ENCODE assay signal across 23 cellular contexts in genomic region chr1:72547412-72547811, GRCh38.
DNase-seq lines count a peak whose midpoint lies in the region; ATAC-seq, FAIRE-seq and TF ChIP-seq lines count a peak whose summit lies in the region.
"Had no signal": no experiment of that assay in that cellular context is flagged by ENCODE, and none has a peak within 500 bp of the region (broad histone marks: within the 10 kb centered on the region; RNA-seq: fewer than 3 reads in every experiment).

No MANE protein-coding gene starts in this region.

- no peak overlapping the region for H2AK5ac ChIP-seq in IMR-90 (ENCODE audit: low read depth, low read length)

- H3K14ac ChIP-seq in IMR-90 (replicated peaks; ENCODE audit: low read depth, low read length): no peak overlapping the region

- FAIRE-seq in kidney (lab: Jason Lieb, UNC): no peak

- H2BK120ac ChIP-seq in IMR-90 (ENCODE audit: low read depth, low read length): no peak overlapping the region

- H2AK9ac ChIP-seq in IMR-90 (replicated peaks; ENCODE audit: low read depth, low read length, poor library complexity): no peak overlapping the region

- H2AFZ ChIP-seq in IMR-90 (replicated peaks; ENCODE audit: low read length, poor library complexity): no peak overlapping the region

- no peak overlapping the region for H3K4ac ChIP-seq in IMR-90 (ENCODE audit: low read depth, low read length)

- intact Hi-C loops in IMR-90 (cut with micrococcal nuclease) (no loop called here), kidney (cut with DNase I) (no loop called here), left lung (cut with DNase I) (no loop called here)

- in situ Hi-C loops in IMR-90 (cut with MboI; ENCODE audit: low sequenced_read_pairs): no loop called here

- dilution Hi-C loops in IMR-90 (cut with HindIII; ENCODE audit: low sequenced_read_pairs, unreplicated experiment): no loop called here

- H2BK20ac ChIP-seq in IMR-90 (ENCODE audit: low read depth, low read length): no peak overlapping the region

- H3K56ac ChIP-seq in IMR-90 (ENCODE audit: extremely low read depth, insufficient read depth, low read length): no peak overlapping the region

- BruUV-seq in IMR-90 (replicated peaks; lab: Mats Ljungman, UMichigan): no TSS peak

- H3K9ac ChIP-seq in IMR-90 (ENCODE audit: low read depth, low read length): no peak overlapping the region
- no peak overlapping the region for H3K9ac ChIP-seq in kidney (ENCODE audit: low read length in 2 of 2)

- H3K36me3 ChIP-seq in IMR-90 (ENCODE audit: control insufficient read depth, insufficient read depth, low read length): no peaks in the 10 kb centered on the region
- H3K36me3 ChIP-seq in kidney (ENCODE audit: control insufficient read depth in 1 of 2, insufficient read depth in 2 of 2, low read length in 2 of 2): no peaks in the 10 kb centered on the region
- H3K36me3 ChIP-seq in left lung: no peaks in the 10 kb centered on the region
- H3K36me3 ChIP-seq: esophagus squamous epithelium, neutrophil had no signal

- H4K20me1 ChIP-seq in IMR-90 (ENCODE audit: insufficient read depth, low read length): no peaks in the 10 kb centered on the region

- no peak overlapping the region for H3K18ac ChIP-seq in IMR-90 (ENCODE audit: low read depth, low read length)

- no peak overlapping the region for H4K91ac ChIP-seq in IMR-90 (ENCODE audit: insufficient read depth, low read depth, low read length)

- H3K4me2 ChIP-seq in IMR-90 (ENCODE audit: low read depth, low read length): no peak overlapping the region

- no peaks in the 10 kb centered on the region for H3K9me1 ChIP-seq in IMR-90 (ENCODE audit: insufficient read depth, low read length)

- peak; percentile 29; the same call in 1 of the 2 replicates for ATAC-seq in IMR-90 (ENCODE audit: low read depth)
- ATAC-seq in left lung: no peak
- ATAC-seq: CD8-positive, alpha-beta T cell had no signal

- TF ChIP-seq CTCF in IMR-90 (conservative IDR thresholded peaks at IDR 0.05; ENCODE audit: low read depth, low read length) (no peak), fibroblast of villous mesenchyme (IDR thresholded peaks at IDR 0.05; ENCODE audit: insufficient read depth, low read depth, low read length) (no peak), kidney (IDR thresholded peaks at IDR 0.05; ENCODE audit: borderline replicate concordance, extremely low read depth, insufficient read depth) (no peak), left lung (IDR thresholded peaks at IDR 0.05) (no peak)

- no peak overlapping the region for H4K8ac ChIP-seq in IMR-90 (ENCODE audit: low read depth in 2 of 2, low read length in 2 of 2)

- H3K79me1 ChIP-seq in IMR-90 (ENCODE audit: low read depth in 1 of 2, low read length in 2 of 2): no peaks in the 10 kb centered on the region

- H3K27ac ChIP-seq in IMR-90 (ENCODE audit: insufficient read depth, low read length) (no peak overlapping the region), kidney (ENCODE audit: low read depth in 2 of 2, low read length in 2 of 2) (no peak overlapping the region), left lung (no peak overlapping the region)
- H3K27ac ChIP-seq: 22Rv1, esophagus squamous epithelium, neutrophil, VCaP had no signal

- H3K9me3 ChIP-seq in IMR-90 (ENCODE audit: control insufficient read depth, insufficient read depth, low read length) (no peaks in the 10 kb centered on the region), kidney (ENCODE audit: control insufficient read depth in 1 of 2, low read length in 2 of 2) (no peaks in the 10 kb centered on the region), left lung (no peaks in the 10 kb centered on the region)
- H3K9me3 ChIP-seq: esophagus squamous epithelium, neutrophil had no signal

- no peak for TF ChIP-seq POLR2A in IMR-90 (IDR thresholded peaks at IDR 0.05; ENCODE audit: low read depth, low read length)

- CTCF ChIA-PET in IMR-90 (lab: Yijun Ruan, JAX): interaction anchor here (0.7 kb wide), 1 partner anchor 10 kb away, joined by 4 read pairs; no protein-coding TSS in a partner anchor

- POLR2A ChIA-PET in IMR-90 (lab: Charles Lee; ENCODE audit: unreplicated experiment): no interaction called here

- H3K27me3 ChIP-seq in IMR-90 (ENCODE audit: control insufficient read depth, insufficient read depth, low read length): no peaks in the 10 kb centered on the region
- no peaks in the 10 kb centered on the region for H3K27me3 ChIP-seq in left lung
- H3K27me3 ChIP-seq: esophagus squamous epithelium, neutrophil had no signal

- no peak overlapping the region for H3K23ac ChIP-seq in IMR-90 (ENCODE audit: low read depth, low read length)

- no peak overlapping the region for H4K5ac ChIP-seq in IMR-90 (ENCODE audit: low read depth, low read length)

- H2BK5ac ChIP-seq in IMR-90 (ENCODE audit: low read depth, low read length, poor library complexity, severe bottlenecking): no peak overlapping the region

- no peak overlapping the region for H2BK15ac ChIP-seq in IMR-90 (ENCODE audit: low read depth, low read length)

- no peak overlapping the region for H3K4me3 ChIP-seq in IMR-90 (ENCODE audit: insufficient read depth, low read depth, low read length)
- no peak overlapping the region for H3K4me3 ChIP-seq in fibroblast of villous mesenchyme (ENCODE audit: low read depth, low read length)
- H3K4me3 ChIP-seq in kidney (ENCODE audit: low read length in 2 of 2): no peak overlapping the region
- no peak overlapping the region for H3K4me3 ChIP-seq in left lung
- H3K4me3 ChIP-seq: esophagus squamous epithelium had no signal

- no peak for TF ChIP-seq RAD21 in IMR-90 (IDR thresholded peaks at IDR 0.05; ENCODE audit: low read length)

- no peaks in the 10 kb centered on the region for H3K4me1 ChIP-seq in IMR-90 (ENCODE audit: control insufficient read depth, insufficient read depth, low read length)
- no peaks in the 10 kb centered on the region for H3K4me1 ChIP-seq in kidney (ENCODE audit: control insufficient read depth in 1 of 2, insufficient read depth in 1 of 2, low read depth in 1 of 2, low read length in 2 of 2)
- no peaks in the 10 kb centered on the region for H3K4me1 ChIP-seq in left lung
- H3K4me1 ChIP-seq: esophagus squamous epithelium had no signal

- WGBS in IMR-90 (ENCODE audit: extremely low coverage in 2 of 2, insufficient read length in 1 of 2), 2 experiments: no CpG with 5 or more reads among the region's 1 CpG

- peak; percentile 36 for DNase-seq in DMS 273 (lab: John Stamatoyannopoulos, UW; ENCODE audit: unreplicated experiment)
- no peak for DNase-seq in DMS 273 treated with DMSO at 0.1 percent for 48 hours (lab: John Stamatoyannopoulos, UW)
- DNase-seq in IMR-90: no peak
- DNase-seq in NCI-H82 treated with DMSO at 0.1 percent for 48 hours (lab: John Stamatoyannopoulos, UW; ENCODE audit: unreplicated experiment): peak; percentile 9
- DNase-seq in fibroblast of villous mesenchyme (ENCODE audit: low read depth): peak; percentile 4
- no peak for DNase-seq in kidney
- DNase-seq in left lung: no peak
- no peak for DNase-seq in T-helper 1 cell
- DNase-seq: activated CD4-positive, alpha-beta T cell treated with anti-CD3 and anti-CD28 coated beads, Interleukin-2, amount 10 ng/mL, durations not matched to agents 24 days and 14 days; activated naive CD4-positive, alpha-beta T cell treated with anti-CD3 and anti-CD28 coated beads, Interleukin-2, amount 50 U/mL, for 16 hours; AML-193; aorta; CD8-positive, alpha-beta T cell; cortex of kidney; DMS79 treated with DMSO at 0.1 percent for 48 hours; endodermal cell; esophagus squamous epithelium; H7; NCI-H2107; NCI-H510A treated with DMSO at 0.1 percent for 48 hours had no signal

TF ChIP-seq in IMR-90, 13 proteins besides CTCF, POLR2A, EP300 and RAD21:
- TF ChIP-seq BHLHE40 (IDR thresholded peaks at IDR 0.05; ENCODE audit: low read depth, low read length) (no peak), RFX5 (IDR thresholded peaks at IDR 0.05; ENCODE audit: low read depth, low read length) (no peak), ELK1 (IDR thresholded peaks at IDR 0.05; ENCODE audit: borderline replicate concordance, low read depth, low read length) (no peak), MAFK (IDR thresholded peaks at IDR 0.05; ENCODE audit: low read depth, low read length) (no peak), USF2 (IDR thresholded peaks at IDR 0.05; ENCODE audit: low read depth, low read length) (no peak), CEBPB (IDR thresholded peaks at IDR 0.05; ENCODE audit: low read depth, low read length) (no peak), MXI1 (IDR thresholded peaks at IDR 0.05; ENCODE audit: borderline replicate concordance, low read depth, low read length) (no peak), MAZ (IDR thresholded peaks at IDR 0.05; ENCODE audit: borderline replicate concordance, low read depth, low read length) (no peak), RCOR1 (IDR thresholded peaks at IDR 0.05; ENCODE audit: insufficient replicate concordance, low read length) (no peak), FOS (IDR thresholded peaks at IDR 0.05; ENCODE audit: low read depth, low read length) (no peak), SMC3 (IDR thresholded peaks at IDR 0.05; ENCODE audit: low read depth, low read length) (no peak), CHD1 (IDR thresholded peaks at IDR 0.05; ENCODE audit: low read depth, low read length) (no peak), NFE2L2 (IDR thresholded peaks at IDR 0.05; ENCODE audit: low read depth, low read length) (no peak)

Comparison
In these comparisons a context has a peak if more than half of its experiments do, and no peak if none do; other contexts are left out.
1. DNase-seq: peak in DMS 273 (single experiment), NCI-H82 treated with DMSO at 0.1 percent for 48 hours (single experiment) and fibroblast of villous mesenchyme (single experiment); none in DMS 273 treated with DMSO at 0.1 percent for 48 hours (single experiment), IMR-90 (single experiment), kidney (single experiment), left lung (0 of 2) and T-helper 1 cell (0 of 5).